2 cellular contexts compared by ENCODE assay signal in the genomic region with DNA sequence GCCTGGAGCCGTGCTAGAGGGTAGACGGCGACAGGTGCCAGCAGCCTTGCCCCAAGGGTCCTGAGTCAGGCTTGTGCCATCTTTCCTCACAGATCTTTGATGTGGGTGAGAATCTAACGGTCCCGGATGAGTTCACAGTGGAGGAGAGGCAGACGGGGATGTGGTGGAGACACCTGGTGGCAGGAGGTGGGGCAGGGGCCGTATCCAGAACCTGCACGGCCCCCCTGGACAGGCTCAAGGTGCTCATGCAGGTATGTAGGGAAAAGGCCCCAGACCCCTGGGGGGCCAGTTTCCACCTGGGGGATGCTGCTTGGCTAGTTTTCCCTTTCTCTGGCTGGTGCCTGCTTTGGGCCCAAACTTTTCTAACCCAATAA.
TF ChIP-seq lines count a peak whose summit lies in the region.

No MANE protein-coding gene starts in this region.

TF ChIP-seq in A549, 52 proteins besides CTCF, POLR2A, EP300 and RAD21:
- TF ChIP-seq, protein P1, sequence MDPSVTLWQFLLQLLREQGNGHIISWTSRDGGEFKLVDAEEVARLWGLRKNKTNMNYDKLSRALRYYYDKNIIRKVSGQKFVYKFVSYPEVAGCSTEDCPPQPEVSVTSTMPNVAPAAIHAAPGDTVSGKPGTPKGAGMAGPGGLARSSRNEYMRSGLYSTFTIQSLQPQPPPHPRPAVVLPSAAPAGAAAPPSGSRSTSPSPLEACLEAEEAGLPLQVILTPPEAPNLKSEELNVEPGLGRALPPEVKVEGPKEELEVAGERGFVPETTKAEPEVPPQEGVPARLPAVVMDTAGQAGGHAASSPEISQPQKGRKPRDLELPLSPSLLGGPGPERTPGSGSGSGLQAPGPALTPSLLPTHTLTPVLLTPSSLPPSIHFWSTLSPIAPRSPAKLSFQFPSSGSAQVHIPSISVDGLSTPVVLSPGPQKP (IDR thresholded peaks at IDR 0.05; ENCODE audit: low read depth, low read length) = no peak
- TF ChIP-seq SMC3 (IDR thresholded peaks at IDR 0.05) = 0 out of 3 replicates have a peak, but pooled peaks have one; percentile 31
- TF ChIP-seq PHF8 (IDR thresholded peaks at IDR 0.05; ENCODE audit: borderline replicate concordance, low read depth) = no peak
- no peak for TF ChIP-seq RCOR1 (IDR thresholded peaks at IDR 0.05; ENCODE audit: low read depth, low read length)
- no peak for TF ChIP-seq EHF (CRISPR knock-in tag; IDR thresholded peaks at IDR 0.05)
- TF ChIP-seq HOXB13 (CRISPR knock-in tag; IDR thresholded peaks at IDR 0.05; ENCODE audit: low read depth) = no peak
- TF ChIP-seq EHMT2 (IDR thresholded peaks at IDR 0.05; ENCODE audit: low read depth) = no peak

TF ChIP-seq in HepG2, 621 proteins besides CTCF, POLR2A, EP300 and RAD21:
- TF ChIP-seq ZNF12 (CRISPR knock-in tag; IDR thresholded peaks at IDR 0.05) (no peak), PHF8 (CRISPR knock-in tag; IDR thresholded peaks at IDR 0.05) (peak; percentile 2; the same call in 1 of the 2 replicates), AGO2 (optimal IDR thresholded peaks at IDR 0.05; ENCODE audit: low read depth, low read length) (peak; percentile 25), ZNF850 (CRISPR knock-in tag; conservative IDR thresholded peaks at IDR 0.05) (0 out of 2 replicates have a peak, but pooled peaks have one; percentile 57), POLR2G (IDR thresholded peaks at IDR 0.05; ENCODE audit: low read depth, low read length) (0 out of 2 replicates have a peak, but pooled peaks have one; percentile 12), STAG1 (CRISPR knock-in tag; IDR thresholded peaks at IDR 0.05) (peak; percentile 29; the same call in 1 of the 2 replicates), U2AF1 (optimal IDR thresholded peaks at IDR 0.05; ENCODE audit: low read depth, low read length) (peak; percentile 34), ZNF703 (CRISPR knock-in tag; IDR thresholded peaks at IDR 0.05; ENCODE audit: borderline replicate concordance) (0 out of 2 replicates have a peak, but pooled peaks have one; percentile 4), JUND (CRISPR knock-in tag; IDR thresholded peaks at IDR 0.05) (peak; percentile 10; the same call in 1 of the 2 replicates), ZMAT3 (CRISPR knock-in tag; conservative IDR thresholded peaks at IDR 0.05) (no peak), KDM3A (CRISPR knock-in tag; IDR thresholded peaks at IDR 0.05; ENCODE audit: low read depth) (no peak)
- TF ChIP-seq, protein P2, sequence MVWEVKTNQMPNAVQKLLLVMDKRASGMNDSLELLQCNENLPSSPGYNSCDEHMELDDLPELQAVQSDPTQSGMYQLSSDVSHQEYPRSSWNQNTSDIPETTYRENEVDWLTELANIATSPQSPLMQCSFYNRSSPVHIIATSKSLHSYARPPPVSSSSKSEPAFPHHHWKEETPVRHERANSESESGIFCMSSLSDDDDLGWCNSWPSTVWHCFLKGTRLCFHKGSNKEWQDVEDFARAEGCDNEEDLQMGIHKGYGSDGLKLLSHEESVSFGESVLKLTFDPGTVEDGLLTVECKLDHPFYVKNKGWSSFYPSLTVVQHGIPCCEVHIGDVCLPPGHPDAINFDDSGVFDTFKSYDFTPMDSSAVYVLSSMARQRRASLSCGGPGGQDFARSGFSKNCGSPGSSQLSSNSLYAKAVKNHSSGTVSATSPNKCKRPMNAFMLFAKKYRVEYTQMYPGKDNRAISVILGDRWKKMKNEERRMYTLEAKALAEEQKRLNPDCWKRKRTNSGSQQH (CRISPR knock-in tag; IDR thresholded peaks at IDR 0.05; ENCODE audit: low read depth) = 0 out of 2 replicates have a peak, but pooled peaks have one; percentile 9
- TF ChIP-seq, protein P3, sequence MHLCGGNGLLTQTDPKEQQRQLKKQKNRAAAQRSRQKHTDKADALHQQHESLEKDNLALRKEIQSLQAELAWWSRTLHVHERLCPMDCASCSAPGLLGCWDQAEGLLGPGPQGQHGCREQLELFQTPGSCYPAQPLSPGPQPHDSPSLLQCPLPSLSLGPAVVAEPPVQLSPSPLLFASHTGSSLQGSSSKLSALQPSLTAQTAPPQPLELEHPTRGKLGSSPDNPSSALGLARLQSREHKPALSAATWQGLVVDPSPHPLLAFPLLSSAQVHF (CRISPR knock-in tag; IDR thresholded peaks at IDR 0.05) = no peak
- TF ChIP-seq, protein P4, sequence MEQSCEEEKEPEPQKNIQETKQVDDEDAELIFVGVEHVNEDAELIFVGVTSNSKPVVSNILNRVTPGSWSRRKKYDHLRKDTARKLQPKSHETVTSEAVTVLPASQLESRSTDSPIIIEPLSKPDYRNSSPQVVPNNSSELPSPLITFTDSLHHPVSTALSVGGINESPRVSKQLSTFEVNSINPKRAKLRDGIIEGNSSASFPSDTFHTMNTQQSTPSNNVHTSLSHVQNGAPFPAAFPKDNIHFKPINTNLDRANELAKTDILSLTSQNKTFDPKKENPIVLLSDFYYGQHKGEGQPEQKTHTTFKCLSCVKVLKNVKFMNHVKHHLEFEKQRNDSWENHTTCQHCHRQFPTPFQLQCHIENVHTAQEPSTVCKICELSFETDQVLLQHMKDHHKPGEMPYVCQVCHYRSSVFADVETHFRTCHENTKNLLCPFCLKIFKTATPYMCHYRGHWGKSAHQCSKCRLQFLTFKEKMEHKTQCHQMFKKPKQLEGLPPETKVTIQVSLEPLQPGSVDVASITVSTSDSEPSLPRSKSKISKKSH (CRISPR knock-in tag; IDR thresholded peaks at IDR 0.05; ENCODE audit: borderline replicate concordance) = no peak
- TF ChIP-seq, protein P5, sequence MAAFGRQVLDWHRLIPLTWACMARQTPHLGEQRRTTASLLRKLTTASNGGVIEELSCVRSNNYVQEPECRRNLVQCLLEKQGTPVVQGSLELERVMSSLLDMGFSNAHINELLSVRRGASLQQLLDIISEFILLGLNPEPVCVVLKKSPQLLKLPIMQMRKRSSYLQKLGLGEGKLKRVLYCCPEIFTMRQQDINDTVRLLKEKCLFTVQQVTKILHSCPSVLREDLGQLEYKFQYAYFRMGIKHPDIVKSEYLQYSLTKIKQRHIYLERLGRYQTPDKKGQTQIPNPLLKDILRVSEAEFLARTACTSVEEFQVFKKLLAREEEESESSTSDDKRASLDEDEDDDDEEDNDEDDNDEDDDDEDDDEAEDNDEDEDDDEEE (CRISPR knock-in tag; IDR thresholded peaks at IDR 0.05) = 0 out of 2 replicates have a peak, but pooled peaks have one; percentile 17
TF ChIP-seq in HepG2: peak in this region for 10.
